In the genomic region with DNA sequence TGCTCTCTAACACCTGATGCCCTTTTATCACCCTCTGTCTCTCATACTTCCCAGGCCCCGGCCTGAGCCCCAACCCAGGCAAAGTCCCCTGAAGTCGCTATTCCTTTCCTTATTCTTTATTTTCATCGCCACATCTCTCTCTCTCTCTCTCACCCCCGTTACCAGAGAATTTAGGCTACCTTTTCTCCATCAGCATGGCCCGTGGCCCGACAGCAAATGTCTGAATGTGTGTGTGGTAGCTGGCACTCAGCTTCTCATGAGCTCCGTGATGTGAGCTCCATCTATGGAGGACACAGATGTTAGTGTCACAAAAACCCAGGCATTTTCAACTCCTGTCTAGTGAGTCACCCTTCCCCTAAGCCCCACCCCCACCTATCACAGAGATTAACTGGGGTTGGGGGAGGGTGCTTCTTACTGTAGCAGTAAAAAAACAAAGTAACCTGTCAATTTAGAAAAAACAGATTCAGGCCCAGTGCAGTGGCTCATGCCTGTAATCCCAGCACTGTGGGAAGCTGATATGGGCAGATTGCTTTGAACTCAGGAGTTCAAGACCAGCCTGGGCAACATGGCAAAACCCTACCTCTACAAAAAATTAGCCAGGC, we compare ENCODE assay signal across 1 cellular context.
TF ChIP-seq lines count a peak whose summit lies in the region.

No MANE protein-coding gene starts in this region.

TF ChIP-seq in GM12878, 131 proteins besides CTCF, POLR2A, EP300 and RAD21 (continued from another document and continues in another):
- TF ChIP-seq, protein P1, sequence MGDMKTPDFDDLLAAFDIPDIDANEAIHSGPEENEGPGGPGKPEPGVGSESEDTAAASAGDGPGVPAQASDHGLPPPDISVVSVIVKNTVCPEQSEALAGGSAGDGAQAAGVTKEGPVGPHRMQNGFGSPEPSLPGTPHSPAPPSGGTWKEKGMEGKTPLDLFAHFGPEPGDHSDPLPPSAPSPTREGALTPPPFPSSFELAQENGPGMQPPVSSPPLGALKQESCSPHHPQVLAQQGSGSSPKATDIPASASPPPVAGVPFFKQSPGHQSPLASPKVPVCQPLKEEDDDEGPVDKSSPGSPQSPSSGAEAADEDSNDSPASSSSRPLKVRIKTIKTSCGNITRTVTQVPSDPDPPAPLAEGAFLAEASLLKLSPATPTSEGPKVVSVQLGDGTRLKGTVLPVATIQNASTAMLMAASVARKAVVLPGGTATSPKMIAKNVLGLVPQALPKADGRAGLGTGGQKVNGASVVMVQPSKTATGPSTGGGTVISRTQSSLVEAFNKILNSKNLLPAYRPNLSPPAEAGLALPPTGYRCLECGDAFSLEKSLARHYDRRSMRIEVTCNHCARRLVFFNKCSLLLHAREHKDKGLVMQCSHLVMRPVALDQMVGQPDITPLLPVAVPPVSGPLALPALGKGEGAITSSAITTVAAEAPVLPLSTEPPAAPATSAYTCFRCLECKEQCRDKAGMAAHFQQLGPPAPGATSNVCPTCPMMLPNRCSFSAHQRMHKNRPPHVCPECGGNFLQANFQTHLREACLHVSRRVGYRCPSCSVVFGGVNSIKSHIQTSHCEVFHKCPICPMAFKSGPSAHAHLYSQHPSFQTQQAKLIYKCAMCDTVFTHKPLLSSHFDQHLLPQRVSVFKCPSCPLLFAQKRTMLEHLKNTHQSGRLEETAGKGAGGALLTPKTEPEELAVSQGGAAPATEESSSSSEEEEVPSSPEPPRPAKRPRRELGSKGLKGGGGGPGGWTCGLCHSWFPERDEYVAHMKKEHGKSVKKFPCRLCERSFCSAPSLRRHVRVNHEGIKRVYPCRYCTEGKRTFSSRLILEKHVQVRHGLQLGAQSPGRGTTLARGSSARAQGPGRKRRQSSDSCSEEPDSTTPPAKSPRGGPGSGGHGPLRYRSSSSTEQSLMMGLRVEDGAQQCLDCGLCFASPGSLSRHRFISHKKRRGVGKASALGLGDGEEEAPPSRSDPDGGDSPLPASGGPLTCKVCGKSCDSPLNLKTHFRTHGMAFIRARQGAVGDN (IDR thresholded peaks at IDR 0.05): peak; percentile 91
- TF ChIP-seq SREBF1 (IDR thresholded peaks at IDR 0.05; ENCODE audit: low read length) (no peak), MTA3 (IDR thresholded peaks at IDR 0.05; ENCODE audit: borderline replicate concordance, low read length) (no peak), BCL11A (IDR thresholded peaks at IDR 0.05; ENCODE audit: low read depth, low read length) (no peak), RCOR1 (conservative IDR thresholded peaks at IDR 0.05; ENCODE audit: low read depth, low read length) (no peak), NRF1 (conservative IDR thresholded peaks at IDR 0.05; ENCODE audit: low read depth, low read length) (no peak), ZBED1 (IDR thresholded peaks at IDR 0.05; ENCODE audit: borderline replicate concordance) (no peak), KLF5 (IDR thresholded peaks at IDR 0.05; ENCODE audit: partially characterized antibody) (no peak), CHD1 (IDR thresholded peaks at IDR 0.05; ENCODE audit: low read depth, low read length) (no peak), SUZ12 (IDR thresholded peaks at IDR 0.05; ENCODE audit: unreplicated experiment) (no peak), TCF7 (IDR thresholded peaks at IDR 0.05; ENCODE audit: borderline replicate concordance) (no peak), MYC (IDR thresholded peaks at IDR 0.05; ENCODE audit: insufficient read depth, insufficient read length, insufficient replicate concordance, low read length, severe bottlenecking) (no peak), POU2F2 (IDR thresholded peaks at IDR 0.05; ENCODE audit: borderline replicate concordance, low read depth, low read length) (peak; percentile 59; the same call in 2 of the 3 replicates), BRCA1 (IDR thresholded peaks at IDR 0.05; ENCODE audit: low read depth, low read length) (no peak), BMI1 (IDR thresholded peaks at IDR 0.05; ENCODE audit: borderline replicate concordance) (no peak), CEBPB (IDR thresholded peaks at IDR 0.05; ENCODE audit: borderline replicate concordance in 1 of 2, low read depth in 2 of 2, low read length in 2 of 2) (no peak), SMC3 (IDR thresholded peaks at IDR 0.05; ENCODE audit: borderline replicate concordance, low read length) (peak; percentile 29; the same call in 1 of the 2 replicates), PAX5 (IDR thresholded peaks at IDR 0.05; ENCODE audit: borderline replicate concordance, low read depth, low read length) (0 out of 2 replicates have a peak, but pooled peaks have one; percentile 36), USF1 (IDR thresholded peaks at IDR 0.05; ENCODE audit: borderline replicate concordance, extremely low read length, insufficient read depth, low read depth, low read length) (no peak), JUND (IDR thresholded peaks at IDR 0.05; ENCODE audit: low read depth, low read length) (0 out of 2 replicates have a peak, but pooled peaks have one; percentile 52), SP1 (IDR thresholded peaks at IDR 0.05; ENCODE audit: low read depth, low read length) (peak; percentile 40), ZNF24 (IDR thresholded peaks at IDR 0.05) (no peak), IKZF2 (IDR thresholded peaks at IDR 0.05) (peak; percentile 59 to 61)
- TF ChIP-seq, protein P2, sequence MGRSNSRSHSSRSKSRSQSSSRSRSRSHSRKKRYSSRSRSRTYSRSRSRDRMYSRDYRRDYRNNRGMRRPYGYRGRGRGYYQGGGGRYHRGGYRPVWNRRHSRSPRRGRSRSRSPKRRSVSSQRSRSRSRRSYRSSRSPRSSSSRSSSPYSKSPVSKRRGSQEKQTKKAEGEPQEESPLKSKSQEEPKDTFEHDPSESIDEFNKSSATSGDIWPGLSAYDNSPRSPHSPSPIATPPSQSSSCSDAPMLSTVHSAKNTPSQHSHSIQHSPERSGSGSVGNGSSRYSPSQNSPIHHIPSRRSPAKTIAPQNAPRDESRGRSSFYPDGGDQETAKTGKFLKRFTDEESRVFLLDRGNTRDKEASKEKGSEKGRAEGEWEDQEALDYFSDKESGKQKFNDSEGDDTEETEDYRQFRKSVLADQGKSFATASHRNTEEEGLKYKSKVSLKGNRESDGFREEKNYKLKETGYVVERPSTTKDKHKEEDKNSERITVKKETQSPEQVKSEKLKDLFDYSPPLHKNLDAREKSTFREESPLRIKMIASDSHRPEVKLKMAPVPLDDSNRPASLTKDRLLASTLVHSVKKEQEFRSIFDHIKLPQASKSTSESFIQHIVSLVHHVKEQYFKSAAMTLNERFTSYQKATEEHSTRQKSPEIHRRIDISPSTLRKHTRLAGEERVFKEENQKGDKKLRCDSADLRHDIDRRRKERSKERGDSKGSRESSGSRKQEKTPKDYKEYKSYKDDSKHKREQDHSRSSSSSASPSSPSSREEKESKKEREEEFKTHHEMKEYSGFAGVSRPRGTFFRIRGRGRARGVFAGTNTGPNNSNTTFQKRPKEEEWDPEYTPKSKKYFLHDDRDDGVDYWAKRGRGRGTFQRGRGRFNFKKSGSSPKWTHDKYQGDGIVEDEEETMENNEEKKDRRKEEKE (IDR thresholded peaks at IDR 0.05): no peak
- TF ChIP-seq, protein P3, sequence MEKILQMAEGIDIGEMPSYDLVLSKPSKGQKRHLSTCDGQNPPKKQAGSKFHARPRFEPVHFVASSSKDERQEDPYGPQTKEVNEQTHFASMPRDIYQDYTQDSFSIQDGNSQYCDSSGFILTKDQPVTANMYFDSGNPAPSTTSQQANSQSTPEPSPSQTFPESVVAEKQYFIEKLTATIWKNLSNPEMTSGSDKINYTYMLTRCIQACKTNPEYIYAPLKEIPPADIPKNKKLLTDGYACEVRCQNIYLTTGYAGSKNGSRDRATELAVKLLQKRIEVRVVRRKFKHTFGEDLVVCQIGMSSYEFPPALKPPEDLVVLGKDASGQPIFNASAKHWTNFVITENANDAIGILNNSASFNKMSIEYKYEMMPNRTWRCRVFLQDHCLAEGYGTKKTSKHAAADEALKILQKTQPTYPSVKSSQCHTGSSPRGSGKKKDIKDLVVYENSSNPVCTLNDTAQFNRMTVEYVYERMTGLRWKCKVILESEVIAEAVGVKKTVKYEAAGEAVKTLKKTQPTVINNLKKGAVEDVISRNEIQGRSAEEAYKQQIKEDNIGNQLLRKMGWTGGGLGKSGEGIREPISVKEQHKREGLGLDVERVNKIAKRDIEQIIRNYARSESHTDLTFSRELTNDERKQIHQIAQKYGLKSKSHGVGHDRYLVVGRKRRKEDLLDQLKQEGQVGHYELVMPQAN (conservative IDR thresholded peaks at IDR 0.05): no peak
- TF ChIP-seq, protein P4, sequence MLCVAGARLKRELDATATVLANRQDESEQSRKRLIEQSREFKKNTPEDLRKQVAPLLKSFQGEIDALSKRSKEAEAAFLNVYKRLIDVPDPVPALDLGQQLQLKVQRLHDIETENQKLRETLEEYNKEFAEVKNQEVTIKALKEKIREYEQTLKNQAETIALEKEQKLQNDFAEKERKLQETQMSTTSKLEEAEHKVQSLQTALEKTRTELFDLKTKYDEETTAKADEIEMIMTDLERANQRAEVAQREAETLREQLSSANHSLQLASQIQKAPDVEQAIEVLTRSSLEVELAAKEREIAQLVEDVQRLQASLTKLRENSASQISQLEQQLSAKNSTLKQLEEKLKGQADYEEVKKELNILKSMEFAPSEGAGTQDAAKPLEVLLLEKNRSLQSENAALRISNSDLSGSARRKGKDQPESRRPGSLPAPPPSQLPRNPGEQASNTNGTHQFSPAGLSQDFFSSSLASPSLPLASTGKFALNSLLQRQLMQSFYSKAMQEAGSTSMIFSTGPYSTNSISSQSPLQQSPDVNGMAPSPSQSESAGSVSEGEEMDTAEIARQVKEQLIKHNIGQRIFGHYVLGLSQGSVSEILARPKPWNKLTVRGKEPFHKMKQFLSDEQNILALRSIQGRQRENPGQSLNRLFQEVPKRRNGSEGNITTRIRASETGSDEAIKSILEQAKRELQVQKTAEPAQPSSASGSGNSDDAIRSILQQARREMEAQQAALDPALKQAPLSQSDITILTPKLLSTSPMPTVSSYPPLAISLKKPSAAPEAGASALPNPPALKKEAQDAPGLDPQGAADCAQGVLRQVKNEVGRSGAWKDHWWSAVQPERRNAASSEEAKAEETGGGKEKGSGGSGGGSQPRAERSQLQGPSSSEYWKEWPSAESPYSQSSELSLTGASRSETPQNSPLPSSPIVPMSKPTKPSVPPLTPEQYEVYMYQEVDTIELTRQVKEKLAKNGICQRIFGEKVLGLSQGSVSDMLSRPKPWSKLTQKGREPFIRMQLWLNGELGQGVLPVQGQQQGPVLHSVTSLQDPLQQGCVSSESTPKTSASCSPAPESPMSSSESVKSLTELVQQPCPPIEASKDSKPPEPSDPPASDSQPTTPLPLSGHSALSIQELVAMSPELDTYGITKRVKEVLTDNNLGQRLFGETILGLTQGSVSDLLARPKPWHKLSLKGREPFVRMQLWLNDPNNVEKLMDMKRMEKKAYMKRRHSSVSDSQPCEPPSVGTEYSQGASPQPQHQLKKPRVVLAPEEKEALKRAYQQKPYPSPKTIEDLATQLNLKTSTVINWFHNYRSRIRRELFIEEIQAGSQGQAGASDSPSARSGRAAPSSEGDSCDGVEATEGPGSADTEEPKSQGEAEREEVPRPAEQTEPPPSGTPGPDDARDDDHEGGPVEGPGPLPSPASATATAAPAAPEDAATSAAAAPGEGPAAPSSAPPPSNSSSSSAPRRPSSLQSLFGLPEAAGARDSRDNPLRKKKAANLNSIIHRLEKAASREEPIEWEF (IDR thresholded peaks at IDR 0.05; ENCODE audit: insufficient replicate concordance, low read depth, low read length): peak; percentile 8
- TF ChIP-seq, protein P5, sequence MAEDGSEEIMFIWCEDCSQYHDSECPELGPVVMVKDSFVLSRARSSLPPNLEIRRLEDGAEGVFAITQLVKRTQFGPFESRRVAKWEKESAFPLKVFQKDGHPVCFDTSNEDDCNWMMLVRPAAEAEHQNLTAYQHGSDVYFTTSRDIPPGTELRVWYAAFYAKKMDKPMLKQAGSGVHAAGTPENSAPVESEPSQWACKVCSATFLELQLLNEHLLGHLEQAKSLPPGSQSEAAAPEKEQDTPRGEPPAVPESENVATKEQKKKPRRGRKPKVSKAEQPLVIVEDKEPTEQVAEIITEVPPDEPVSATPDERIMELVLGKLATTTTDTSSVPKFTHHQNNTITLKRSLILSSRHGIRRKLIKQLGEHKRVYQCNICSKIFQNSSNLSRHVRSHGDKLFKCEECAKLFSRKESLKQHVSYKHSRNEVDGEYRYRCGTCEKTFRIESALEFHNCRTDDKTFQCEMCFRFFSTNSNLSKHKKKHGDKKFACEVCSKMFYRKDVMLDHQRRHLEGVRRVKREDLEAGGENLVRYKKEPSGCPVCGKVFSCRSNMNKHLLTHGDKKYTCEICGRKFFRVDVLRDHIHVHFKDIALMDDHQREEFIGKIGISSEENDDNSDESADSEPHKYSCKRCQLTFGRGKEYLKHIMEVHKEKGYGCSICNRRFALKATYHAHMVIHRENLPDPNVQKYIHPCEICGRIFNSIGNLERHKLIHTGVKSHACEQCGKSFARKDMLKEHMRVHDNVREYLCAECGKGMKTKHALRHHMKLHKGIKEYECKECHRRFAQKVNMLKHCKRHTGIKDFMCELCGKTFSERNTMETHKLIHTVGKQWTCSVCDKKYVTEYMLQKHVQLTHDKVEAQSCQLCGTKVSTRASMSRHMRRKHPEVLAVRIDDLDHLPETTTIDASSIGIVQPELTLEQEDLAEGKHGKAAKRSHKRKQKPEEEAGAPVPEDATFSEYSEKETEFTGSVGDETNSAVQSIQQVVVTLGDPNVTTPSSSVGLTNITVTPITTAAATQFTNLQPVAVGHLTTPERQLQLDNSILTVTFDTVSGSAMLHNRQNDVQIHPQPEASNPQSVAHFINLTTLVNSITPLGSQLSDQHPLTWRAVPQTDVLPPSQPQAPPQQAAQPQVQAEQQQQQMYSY (CRISPR knock-in tag; IDR thresholded peaks at IDR 0.05): no peak
- TF ChIP-seq, protein P6, sequence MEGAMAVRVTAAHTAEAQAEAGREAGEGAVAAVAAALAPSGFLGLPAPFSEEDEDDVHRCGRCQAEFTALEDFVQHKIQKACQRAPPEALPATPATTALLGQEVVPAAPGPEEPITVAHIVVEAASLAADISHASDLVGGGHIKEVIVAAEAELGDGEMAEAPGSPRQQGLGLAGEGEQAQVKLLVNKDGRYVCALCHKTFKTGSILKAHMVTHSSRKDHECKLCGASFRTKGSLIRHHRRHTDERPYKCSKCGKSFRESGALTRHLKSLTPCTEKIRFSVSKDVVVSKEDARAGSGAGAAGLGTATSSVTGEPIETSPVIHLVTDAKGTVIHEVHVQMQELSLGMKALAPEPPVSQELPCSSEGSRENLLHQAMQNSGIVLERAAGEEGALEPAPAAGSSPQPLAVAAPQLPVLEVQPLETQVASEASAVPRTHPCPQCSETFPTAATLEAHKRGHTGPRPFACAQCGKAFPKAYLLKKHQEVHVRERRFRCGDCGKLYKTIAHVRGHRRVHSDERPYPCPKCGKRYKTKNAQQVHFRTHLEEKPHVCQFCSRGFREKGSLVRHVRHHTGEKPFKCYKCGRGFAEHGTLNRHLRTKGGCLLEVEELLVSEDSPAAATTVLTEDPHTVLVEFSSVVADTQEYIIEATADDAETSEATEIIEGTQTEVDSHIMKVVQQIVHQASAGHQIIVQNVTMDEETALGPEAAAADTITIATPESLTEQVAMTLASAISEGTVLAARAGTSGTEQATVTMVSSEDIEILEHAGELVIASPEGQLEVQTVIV (IDR thresholded peaks at IDR 0.05; ENCODE audit: borderline replicate concordance, partially characterized antibody): no peak
